ENCODE assay signal across 2 cellular contexts in genomic region chr1:183632964-183633363, GRCh38.
TF ChIP-seq lines count a peak whose summit lies in the region.

No MANE protein-coding gene starts in this region.

TF ChIP-seq in SK-N-SH, 30 proteins besides CTCF, POLR2A, EP300 and RAD21 (continued from another document):
- no peak for TF ChIP-seq USF1 (IDR thresholded peaks at IDR 0.05; ENCODE audit: borderline replicate concordance, low read depth)
- TF ChIP-seq, protein P1, sequence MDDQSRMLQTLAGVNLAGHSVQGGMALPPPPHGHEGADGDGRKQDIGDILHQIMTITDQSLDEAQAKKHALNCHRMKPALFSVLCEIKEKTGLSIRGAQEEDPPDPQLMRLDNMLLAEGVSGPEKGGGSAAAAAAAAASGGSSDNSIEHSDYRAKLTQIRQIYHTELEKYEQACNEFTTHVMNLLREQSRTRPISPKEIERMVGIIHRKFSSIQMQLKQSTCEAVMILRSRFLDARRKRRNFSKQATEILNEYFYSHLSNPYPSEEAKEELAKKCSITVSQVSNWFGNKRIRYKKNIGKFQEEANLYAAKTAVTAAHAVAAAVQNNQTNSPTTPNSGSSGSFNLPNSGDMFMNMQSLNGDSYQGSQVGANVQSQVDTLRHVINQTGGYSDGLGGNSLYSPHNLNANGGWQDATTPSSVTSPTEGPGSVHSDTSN (IDR thresholded peaks at IDR 0.05) = no peak

TF ChIP-seq in SK-N-SH treated with all-trans-retinoic acid at 6 μM for 48 hours, 23 proteins besides CTCF, POLR2A, EP300 and RAD21 (continued from another document):
- no peak for TF ChIP-seq PATZ1 (CRISPR knock-in tag; IDR thresholded peaks at IDR 0.05; ENCODE audit: borderline replicate concordance)
- TF ChIP-seq ZNF8 (CRISPR knock-in tag; IDR thresholded peaks at IDR 0.05) = no peak
- no peak for TF ChIP-seq TOX (CRISPR knock-in tag; IDR thresholded peaks at IDR 0.05; ENCODE audit: borderline replicate concordance)
- TF ChIP-seq GLIS3 (CRISPR knock-in tag; IDR thresholded peaks at IDR 0.05) = no peak
- TF ChIP-seq ZNF565 (CRISPR knock-in tag; conservative IDR thresholded peaks at IDR 0.05; ENCODE audit: low read depth) = no peak
- no peak for TF ChIP-seq ZNF70 (CRISPR knock-in tag; IDR thresholded peaks at IDR 0.05)
- TF ChIP-seq ZFP30 (CRISPR knock-in tag; IDR thresholded peaks at IDR 0.05) = no peak
- no peak for TF ChIP-seq CSDC2 (CRISPR knock-in tag; IDR thresholded peaks at IDR 0.05)
- TF ChIP-seq OSR1 (CRISPR knock-in tag; IDR thresholded peaks at IDR 0.05) = no peak
TF ChIP-seq in SK-N-SH treated with all-trans-retinoic acid at 6 μM for 48 hours: peak in this region for 0.
